In the genomic region with DNA sequence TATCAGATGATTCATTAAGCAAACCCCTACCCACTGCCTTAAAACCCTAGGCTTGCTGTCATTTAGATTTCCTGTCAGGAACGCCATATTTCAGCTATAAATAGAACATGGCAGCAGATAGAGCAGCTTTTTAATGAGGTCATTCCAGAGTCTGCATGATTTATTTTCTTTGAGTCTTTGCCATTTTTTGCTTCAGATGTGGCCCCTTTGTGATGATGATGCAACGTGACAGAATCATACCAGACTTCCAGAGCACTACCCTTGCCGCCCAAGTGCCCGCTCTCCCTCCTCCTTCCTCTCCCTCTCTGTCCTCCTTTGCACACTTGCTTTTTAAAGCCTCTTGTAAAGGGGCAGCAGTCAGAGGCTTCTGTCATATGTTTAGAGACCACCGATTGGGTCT, we compare ENCODE assay signal across 11 cellular contexts. TPM values are rescaled to one million over a fixed set of nuclear protein-coding genes. Genes with fewer than 3 reads are reported as not detected.
A peak's percentile ranks its signal among the peaks of the same experiment; 100 is the strongest.
DNase-seq lines count a peak whose midpoint lies in the region; ATAC-seq, FAIRE-seq and TF ChIP-seq lines count a peak whose summit lies in the region.
"Had no signal": no experiment of that assay in that cellular context is flagged by ENCODE, and none has a peak within 500 bp of the region (broad histone marks: within the 10 kb centered on the region; RNA-seq: fewer than 3 reads in every experiment).

No MANE protein-coding gene starts in this region.

- FAIRE-seq in small intestine (lab: Jason Lieb, UNC): no peak
- FAIRE-seq: endometrium had no signal

- DNase-seq in AG10803 (ENCODE audit: low read depth) (peak; percentile 47), M059J (ENCODE audit: low read depth) (peak; percentile 91), brain microvascular endothelial cell (peak; percentile 82), left lung (no peak), small intestine (no peak), Caco-2 (no peak)
- DNase-seq in activated T-cell treated with anti-CD3 and anti-CD28 coated beads, Interleukin-2, amount 50 U/mL, for 48 hours: no peak
- DNase-seq: activated naive CD4-positive, alpha-beta T cell; stimulated activated CD8-positive, alpha-beta memory T cell treated with anti-CD3 and anti-CD28 coated beads, Interleukin-4, amount 100 ng/mL, for 48 hours had no signal

- no TSS peak for BruUV-seq in Caco-2 (replicated peaks; lab: Mats Ljungman, UMichigan)

- intact Hi-C loops in left lung (cut with DNase I) (no loop called here), Caco-2 (cut with micrococcal nuclease; ENCODE audit: unreplicated experiment) (no loop called here)

- no peaks in the 10 kb centered on the region for H3K36me3 Mint-ChIP-seq in Caco-2 (ENCODE audit: insufficient read depth, unreplicated experiment)

- H3K36me3 ChIP-seq in brain microvascular endothelial cell (replicated peaks) (no peaks in the 10 kb centered on the region), left lung (no peaks in the 10 kb centered on the region), small intestine (ENCODE audit: control insufficient read depth in 2 of 2, insufficient read depth in 2 of 2, low read length in 2 of 2) (no peaks in the 10 kb centered on the region), Caco-2 (ENCODE audit: control insufficient read depth, insufficient read depth, low read length) (no peaks in the 10 kb centered on the region)

- WGBS in small intestine, 3 donors: 36 to 70% (median 58%) methylated on average over 5 of the region's 5 CpGs

- in situ Hi-C loops in brain microvascular endothelial cell (cut with HindIII; ENCODE audit: low pct_ligation_motif_present, low sequenced_read_pairs): no loop called here

- H3K4me1 ChIP-seq in left lung (no peaks in the 10 kb centered on the region), small intestine (ENCODE audit: control insufficient read depth in 2 of 2, insufficient read depth in 1 of 2, low read depth in 1 of 2, low read length in 1 of 2) (no peaks in the 10 kb centered on the region), Caco-2 (no peaks in the 10 kb centered on the region)

- CTCF ChIA-PET in Caco-2 (lab: Charles Lee): no interaction called here

- H3K27me3 ChIP-seq in brain microvascular endothelial cell (replicated peaks) (no peaks in the 10 kb centered on the region), left lung (no peaks in the 10 kb centered on the region), small intestine (ENCODE audit: control insufficient read depth in 2 of 2, insufficient read depth in 2 of 2, low read length in 2 of 2) (no peaks in the 10 kb centered on the region), Caco-2 (replicated peaks; ENCODE audit: control insufficient read depth, insufficient read depth, low read length) (no peaks in the 10 kb centered on the region)

- ATAC-seq in left lung (peak; percentile 32), HG03460 (IDR thresholded peaks at IDR 0.05; ENCODE audit: unreplicated experiment) (no peak)

- H3K27ac ChIP-seq in brain microvascular endothelial cell (no peak overlapping the region), left lung (no peak overlapping the region), small intestine (ENCODE audit: low read depth in 1 of 2, low read length in 1 of 2) (no peak overlapping the region)

- H3K9me3 ChIP-seq in left lung (no peaks in the 10 kb centered on the region), small intestine (ENCODE audit: control insufficient read depth, low read depth) (no peaks in the 10 kb centered on the region), Caco-2 (no peaks in the 10 kb centered on the region)

- no peaks in the 10 kb centered on the region for H3K9me3 Mint-ChIP-seq in Caco-2 (ENCODE audit: unreplicated experiment)

- no peaks in the 10 kb centered on the region for H3K4me1 Mint-ChIP-seq in Caco-2 (ENCODE audit: low read depth, unreplicated experiment)

- TF ChIP-seq CTCF in AG10803 (conservative IDR thresholded peaks at IDR 0.05; ENCODE audit: low read length) (no peak), brain microvascular endothelial cell (IDR thresholded peaks at IDR 0.05; ENCODE audit: low read depth, low read length, missing control alignments) (no peak), left lung (IDR thresholded peaks at IDR 0.05) (no peak), Caco-2 (IDR thresholded peaks at IDR 0.05; ENCODE audit: insufficient read depth in 1 of 2, low read depth in 1 of 2, low read length in 1 of 2, severe bottlenecking in 1 of 2, unreplicated experiment in 1 of 2) (no peak)

- POLR2A ChIA-PET in Caco-2 (lab: Charles Lee): no interaction called here

- H3K4me3 ChIP-seq in AG10803 (ENCODE audit: low read length) (no peak overlapping the region), brain microvascular endothelial cell (ENCODE audit: low read depth, low read length) (no peak overlapping the region), left lung (no peak overlapping the region), small intestine (ENCODE audit: low read depth in 1 of 2, low read length in 2 of 2) (no peak overlapping the region), Caco-2 (ENCODE audit: low read depth, low read length) (no peak overlapping the region)

- H3K27ac Mint-ChIP-seq in Caco-2 (ENCODE audit: unreplicated experiment): no peak overlapping the region

- peaks cover 3% of the 10 kb centered on the region for H3K27me3 Mint-ChIP-seq in Caco-2 (ENCODE audit: insufficient read depth, unreplicated experiment)

- no peak overlapping the region for H3K4me3 Mint-ChIP-seq in Caco-2 (ENCODE audit: unreplicated experiment)

RNA-seq across cellular contexts. Expression of gene TRIM67, which starts 55.5 kb away (rescaled TPM):
- 0.10 and 0.20 TPM in 2 replicates for total RNA-seq in M059J (2014; rRNA removed; shearing (Covaris generic))
- total RNA-seq in left lung: under 1 TPM in 1 of 2 donors, not detected in 1; 0.06 TPM
- under 1 TPM in 2 of 3 donors, not detected in 1; under 0.01 to 0.39 TPM for polyA plus RNA-seq in small intestine
- total RNA-seq in Caco-2 (2022): 0.54 and 0.58 TPM in 2 replicates

Comparison
In these comparisons a context has a peak if more than half of its experiments do, and no peak if none do; other contexts are left out.
1. DNase-seq: peak in AG10803 (single experiment), M059J (single experiment) and brain microvascular endothelial cell (single experiment); none in left lung (0 of 2), small intestine (single experiment), Caco-2 (0 of 2) and activated T-cell treated with anti-CD3 and anti-CD28 coated beads, Interleukin-2, amount 50 U/mL, for 48 hours (0 of 2).